In the genomic region with DNA sequence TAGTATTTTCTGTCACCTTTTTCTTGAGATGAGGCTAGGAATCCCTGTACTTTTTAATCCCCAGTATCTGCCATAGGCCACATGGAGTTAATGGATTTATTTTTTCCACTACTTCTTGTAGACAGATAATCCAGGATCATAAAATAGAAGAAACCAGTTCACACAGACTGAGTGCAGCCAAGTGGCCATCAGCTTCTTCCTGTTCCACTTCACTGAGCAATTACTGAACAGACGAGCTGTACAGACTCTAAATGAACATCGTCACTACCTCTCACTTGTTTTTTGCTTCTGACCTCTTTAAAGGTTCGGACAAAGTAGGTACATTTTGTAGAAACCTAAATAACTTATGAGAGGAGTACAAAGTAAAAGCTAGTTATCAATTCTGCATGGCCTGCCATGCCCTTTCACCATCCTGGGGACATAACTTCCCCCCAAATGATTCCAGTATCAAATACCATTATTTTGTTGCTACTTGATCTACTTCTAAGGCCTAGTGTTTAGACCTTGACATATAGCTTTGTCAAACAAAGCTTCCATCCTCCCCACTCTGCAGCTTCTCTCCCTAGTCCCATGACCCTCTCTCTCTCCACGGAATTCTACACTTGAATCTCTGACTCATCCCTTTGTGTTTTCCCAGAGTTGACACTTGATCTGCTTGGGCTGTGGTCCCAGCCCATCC, we compare ENCODE assay signal across 1 cellular context.
TF ChIP-seq lines count a peak whose summit lies in the region.

No MANE protein-coding gene starts in this region.

TF ChIP-seq in K562, 482 proteins besides CTCF, POLR2A, EP300 and RAD21 (continued from another document and continues in another):
- TF ChIP-seq, protein P1, sequence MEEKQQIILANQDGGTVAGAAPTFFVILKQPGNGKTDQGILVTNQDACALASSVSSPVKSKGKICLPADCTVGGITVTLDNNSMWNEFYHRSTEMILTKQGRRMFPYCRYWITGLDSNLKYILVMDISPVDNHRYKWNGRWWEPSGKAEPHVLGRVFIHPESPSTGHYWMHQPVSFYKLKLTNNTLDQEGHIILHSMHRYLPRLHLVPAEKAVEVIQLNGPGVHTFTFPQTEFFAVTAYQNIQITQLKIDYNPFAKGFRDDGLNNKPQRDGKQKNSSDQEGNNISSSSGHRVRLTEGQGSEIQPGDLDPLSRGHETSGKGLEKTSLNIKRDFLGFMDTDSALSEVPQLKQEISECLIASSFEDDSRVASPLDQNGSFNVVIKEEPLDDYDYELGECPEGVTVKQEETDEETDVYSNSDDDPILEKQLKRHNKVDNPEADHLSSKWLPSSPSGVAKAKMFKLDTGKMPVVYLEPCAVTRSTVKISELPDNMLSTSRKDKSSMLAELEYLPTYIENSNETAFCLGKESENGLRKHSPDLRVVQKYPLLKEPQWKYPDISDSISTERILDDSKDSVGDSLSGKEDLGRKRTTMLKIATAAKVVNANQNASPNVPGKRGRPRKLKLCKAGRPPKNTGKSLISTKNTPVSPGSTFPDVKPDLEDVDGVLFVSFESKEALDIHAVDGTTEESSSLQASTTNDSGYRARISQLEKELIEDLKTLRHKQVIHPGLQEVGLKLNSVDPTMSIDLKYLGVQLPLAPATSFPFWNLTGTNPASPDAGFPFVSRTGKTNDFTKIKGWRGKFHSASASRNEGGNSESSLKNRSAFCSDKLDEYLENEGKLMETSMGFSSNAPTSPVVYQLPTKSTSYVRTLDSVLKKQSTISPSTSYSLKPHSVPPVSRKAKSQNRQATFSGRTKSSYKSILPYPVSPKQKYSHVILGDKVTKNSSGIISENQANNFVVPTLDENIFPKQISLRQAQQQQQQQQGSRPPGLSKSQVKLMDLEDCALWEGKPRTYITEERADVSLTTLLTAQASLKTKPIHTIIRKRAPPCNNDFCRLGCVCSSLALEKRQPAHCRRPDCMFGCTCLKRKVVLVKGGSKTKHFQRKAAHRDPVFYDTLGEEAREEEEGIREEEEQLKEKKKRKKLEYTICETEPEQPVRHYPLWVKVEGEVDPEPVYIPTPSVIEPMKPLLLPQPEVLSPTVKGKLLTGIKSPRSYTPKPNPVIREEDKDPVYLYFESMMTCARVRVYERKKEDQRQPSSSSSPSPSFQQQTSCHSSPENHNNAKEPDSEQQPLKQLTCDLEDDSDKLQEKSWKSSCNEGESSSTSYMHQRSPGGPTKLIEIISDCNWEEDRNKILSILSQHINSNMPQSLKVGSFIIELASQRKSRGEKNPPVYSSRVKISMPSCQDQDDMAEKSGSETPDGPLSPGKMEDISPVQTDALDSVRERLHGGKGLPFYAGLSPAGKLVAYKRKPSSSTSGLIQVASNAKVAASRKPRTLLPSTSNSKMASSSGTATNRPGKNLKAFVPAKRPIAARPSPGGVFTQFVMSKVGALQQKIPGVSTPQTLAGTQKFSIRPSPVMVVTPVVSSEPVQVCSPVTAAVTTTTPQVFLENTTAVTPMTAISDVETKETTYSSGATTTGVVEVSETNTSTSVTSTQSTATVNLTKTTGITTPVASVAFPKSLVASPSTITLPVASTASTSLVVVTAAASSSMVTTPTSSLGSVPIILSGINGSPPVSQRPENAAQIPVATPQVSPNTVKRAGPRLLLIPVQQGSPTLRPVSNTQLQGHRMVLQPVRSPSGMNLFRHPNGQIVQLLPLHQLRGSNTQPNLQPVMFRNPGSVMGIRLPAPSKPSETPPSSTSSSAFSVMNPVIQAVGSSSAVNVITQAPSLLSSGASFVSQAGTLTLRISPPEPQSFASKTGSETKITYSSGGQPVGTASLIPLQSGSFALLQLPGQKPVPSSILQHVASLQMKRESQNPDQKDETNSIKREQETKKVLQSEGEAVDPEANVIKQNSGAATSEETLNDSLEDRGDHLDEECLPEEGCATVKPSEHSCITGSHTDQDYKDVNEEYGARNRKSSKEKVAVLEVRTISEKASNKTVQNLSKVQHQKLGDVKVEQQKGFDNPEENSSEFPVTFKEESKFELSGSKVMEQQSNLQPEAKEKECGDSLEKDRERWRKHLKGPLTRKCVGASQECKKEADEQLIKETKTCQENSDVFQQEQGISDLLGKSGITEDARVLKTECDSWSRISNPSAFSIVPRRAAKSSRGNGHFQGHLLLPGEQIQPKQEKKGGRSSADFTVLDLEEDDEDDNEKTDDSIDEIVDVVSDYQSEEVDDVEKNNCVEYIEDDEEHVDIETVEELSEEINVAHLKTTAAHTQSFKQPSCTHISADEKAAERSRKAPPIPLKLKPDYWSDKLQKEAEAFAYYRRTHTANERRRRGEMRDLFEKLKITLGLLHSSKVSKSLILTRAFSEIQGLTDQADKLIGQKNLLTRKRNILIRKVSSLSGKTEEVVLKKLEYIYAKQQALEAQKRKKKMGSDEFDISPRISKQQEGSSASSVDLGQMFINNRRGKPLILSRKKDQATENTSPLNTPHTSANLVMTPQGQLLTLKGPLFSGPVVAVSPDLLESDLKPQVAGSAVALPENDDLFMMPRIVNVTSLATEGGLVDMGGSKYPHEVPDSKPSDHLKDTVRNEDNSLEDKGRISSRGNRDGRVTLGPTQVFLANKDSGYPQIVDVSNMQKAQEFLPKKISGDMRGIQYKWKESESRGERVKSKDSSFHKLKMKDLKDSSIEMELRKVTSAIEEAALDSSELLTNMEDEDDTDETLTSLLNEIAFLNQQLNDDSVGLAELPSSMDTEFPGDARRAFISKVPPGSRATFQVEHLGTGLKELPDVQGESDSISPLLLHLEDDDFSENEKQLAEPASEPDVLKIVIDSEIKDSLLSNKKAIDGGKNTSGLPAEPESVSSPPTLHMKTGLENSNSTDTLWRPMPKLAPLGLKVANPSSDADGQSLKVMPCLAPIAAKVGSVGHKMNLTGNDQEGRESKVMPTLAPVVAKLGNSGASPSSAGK (IDR thresholded peaks at IDR 0.05): no peak
- TF ChIP-seq GTF2F1 (IDR thresholded peaks at IDR 0.05; ENCODE audit: low read depth, low read length) (no peak), RBM17 (IDR thresholded peaks at IDR 0.05; ENCODE audit: borderline replicate concordance, low read depth, low read length) (no peak), FOXJ3 (CRISPR knock-in tag; IDR thresholded peaks at IDR 0.05) (no peak), NFRKB (IDR thresholded peaks at IDR 0.05; ENCODE audit: low read depth) (no peak), SMARCA4 (IDR thresholded peaks at IDR 0.05) (peak; percentile 71; the same call in 1 of the 2 replicates), ZNF316 (IDR thresholded peaks at IDR 0.05) (no peak), TOE1 (IDR thresholded peaks at IDR 0.05; ENCODE audit: borderline replicate concordance) (peak; percentile 50; the same call in 1 of the 2 replicates), TOE1 (CRISPR knock-in tag; IDR thresholded peaks at IDR 0.05; ENCODE audit: borderline replicate concordance, low read depth) (no peak), U2AF2 (optimal IDR thresholded peaks at IDR 0.05; ENCODE audit: low read depth, low read length) (no peak), ZNF699 (CRISPR knock-in tag; IDR thresholded peaks at IDR 0.05; ENCODE audit: insufficient replicate concordance) (no peak), MYNN (IDR thresholded peaks at IDR 0.05) (no peak), MYNN (CRISPR knock-in tag; IDR thresholded peaks at IDR 0.05) (no peak), NR2C2 (CRISPR knock-in tag; IDR thresholded peaks at IDR 0.05) (no peak), NR2C2 (tag; IDR thresholded peaks at IDR 0.05) (peak; percentile 57), ZNF589 (CRISPR knock-in tag; IDR thresholded peaks at IDR 0.05; ENCODE audit: low read depth) (0 out of 2 replicates have a peak, but pooled peaks have one; percentile 20), BCOR (IDR thresholded peaks at IDR 0.05) (no peak), ADNP (tag; IDR thresholded peaks at IDR 0.05) (no peak)
- TF ChIP-seq, protein P2, sequence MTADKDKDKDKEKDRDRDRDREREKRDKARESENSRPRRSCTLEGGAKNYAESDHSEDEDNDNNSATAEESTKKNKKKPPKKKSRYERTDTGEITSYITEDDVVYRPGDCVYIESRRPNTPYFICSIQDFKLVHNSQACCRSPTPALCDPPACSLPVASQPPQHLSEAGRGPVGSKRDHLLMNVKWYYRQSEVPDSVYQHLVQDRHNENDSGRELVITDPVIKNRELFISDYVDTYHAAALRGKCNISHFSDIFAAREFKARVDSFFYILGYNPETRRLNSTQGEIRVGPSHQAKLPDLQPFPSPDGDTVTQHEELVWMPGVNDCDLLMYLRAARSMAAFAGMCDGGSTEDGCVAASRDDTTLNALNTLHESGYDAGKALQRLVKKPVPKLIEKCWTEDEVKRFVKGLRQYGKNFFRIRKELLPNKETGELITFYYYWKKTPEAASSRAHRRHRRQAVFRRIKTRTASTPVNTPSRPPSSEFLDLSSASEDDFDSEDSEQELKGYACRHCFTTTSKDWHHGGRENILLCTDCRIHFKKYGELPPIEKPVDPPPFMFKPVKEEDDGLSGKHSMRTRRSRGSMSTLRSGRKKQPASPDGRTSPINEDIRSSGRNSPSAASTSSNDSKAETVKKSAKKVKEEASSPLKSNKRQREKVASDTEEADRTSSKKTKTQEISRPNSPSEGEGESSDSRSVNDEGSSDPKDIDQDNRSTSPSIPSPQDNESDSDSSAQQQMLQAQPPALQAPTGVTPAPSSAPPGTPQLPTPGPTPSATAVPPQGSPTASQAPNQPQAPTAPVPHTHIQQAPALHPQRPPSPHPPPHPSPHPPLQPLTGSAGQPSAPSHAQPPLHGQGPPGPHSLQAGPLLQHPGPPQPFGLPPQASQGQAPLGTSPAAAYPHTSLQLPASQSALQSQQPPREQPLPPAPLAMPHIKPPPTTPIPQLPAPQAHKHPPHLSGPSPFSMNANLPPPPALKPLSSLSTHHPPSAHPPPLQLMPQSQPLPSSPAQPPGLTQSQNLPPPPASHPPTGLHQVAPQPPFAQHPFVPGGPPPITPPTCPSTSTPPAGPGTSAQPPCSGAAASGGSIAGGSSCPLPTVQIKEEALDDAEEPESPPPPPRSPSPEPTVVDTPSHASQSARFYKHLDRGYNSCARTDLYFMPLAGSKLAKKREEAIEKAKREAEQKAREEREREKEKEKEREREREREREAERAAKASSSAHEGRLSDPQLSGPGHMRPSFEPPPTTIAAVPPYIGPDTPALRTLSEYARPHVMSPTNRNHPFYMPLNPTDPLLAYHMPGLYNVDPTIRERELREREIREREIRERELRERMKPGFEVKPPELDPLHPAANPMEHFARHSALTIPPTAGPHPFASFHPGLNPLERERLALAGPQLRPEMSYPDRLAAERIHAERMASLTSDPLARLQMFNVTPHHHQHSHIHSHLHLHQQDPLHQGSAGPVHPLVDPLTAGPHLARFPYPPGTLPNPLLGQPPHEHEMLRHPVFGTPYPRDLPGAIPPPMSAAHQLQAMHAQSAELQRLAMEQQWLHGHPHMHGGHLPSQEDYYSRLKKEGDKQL (CRISPR knock-in tag; IDR thresholded peaks at IDR 0.05; ENCODE audit: borderline replicate concordance): no peak
- TF ChIP-seq, protein P3, sequence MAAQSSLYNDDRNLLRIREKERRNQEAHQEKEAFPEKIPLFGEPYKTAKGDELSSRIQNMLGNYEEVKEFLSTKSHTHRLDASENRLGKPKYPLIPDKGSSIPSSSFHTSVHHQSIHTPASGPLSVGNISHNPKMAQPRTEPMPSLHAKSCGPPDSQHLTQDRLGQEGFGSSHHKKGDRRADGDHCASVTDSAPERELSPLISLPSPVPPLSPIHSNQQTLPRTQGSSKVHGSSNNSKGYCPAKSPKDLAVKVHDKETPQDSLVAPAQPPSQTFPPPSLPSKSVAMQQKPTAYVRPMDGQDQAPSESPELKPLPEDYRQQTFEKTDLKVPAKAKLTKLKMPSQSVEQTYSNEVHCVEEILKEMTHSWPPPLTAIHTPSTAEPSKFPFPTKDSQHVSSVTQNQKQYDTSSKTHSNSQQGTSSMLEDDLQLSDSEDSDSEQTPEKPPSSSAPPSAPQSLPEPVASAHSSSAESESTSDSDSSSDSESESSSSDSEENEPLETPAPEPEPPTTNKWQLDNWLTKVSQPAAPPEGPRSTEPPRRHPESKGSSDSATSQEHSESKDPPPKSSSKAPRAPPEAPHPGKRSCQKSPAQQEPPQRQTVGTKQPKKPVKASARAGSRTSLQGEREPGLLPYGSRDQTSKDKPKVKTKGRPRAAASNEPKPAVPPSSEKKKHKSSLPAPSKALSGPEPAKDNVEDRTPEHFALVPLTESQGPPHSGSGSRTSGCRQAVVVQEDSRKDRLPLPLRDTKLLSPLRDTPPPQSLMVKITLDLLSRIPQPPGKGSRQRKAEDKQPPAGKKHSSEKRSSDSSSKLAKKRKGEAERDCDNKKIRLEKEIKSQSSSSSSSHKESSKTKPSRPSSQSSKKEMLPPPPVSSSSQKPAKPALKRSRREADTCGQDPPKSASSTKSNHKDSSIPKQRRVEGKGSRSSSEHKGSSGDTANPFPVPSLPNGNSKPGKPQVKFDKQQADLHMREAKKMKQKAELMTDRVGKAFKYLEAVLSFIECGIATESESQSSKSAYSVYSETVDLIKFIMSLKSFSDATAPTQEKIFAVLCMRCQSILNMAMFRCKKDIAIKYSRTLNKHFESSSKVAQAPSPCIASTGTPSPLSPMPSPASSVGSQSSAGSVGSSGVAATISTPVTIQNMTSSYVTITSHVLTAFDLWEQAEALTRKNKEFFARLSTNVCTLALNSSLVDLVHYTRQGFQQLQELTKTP (IDR thresholded peaks at IDR 0.05; ENCODE audit: low read depth in 1 of 2, partially characterized antibody in 2 of 2): peak in 1 of 2 experiments; percentile 32
- TF ChIP-seq, protein P4, sequence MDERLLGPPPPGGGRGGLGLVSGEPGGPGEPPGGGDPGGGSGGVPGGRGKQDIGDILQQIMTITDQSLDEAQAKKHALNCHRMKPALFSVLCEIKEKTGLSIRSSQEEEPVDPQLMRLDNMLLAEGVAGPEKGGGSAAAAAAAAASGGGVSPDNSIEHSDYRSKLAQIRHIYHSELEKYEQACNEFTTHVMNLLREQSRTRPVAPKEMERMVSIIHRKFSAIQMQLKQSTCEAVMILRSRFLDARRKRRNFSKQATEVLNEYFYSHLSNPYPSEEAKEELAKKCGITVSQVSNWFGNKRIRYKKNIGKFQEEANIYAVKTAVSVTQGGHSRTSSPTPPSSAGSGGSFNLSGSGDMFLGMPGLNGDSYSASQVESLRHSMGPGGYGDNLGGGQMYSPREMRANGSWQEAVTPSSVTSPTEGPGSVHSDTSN (CRISPR knock-in tag; IDR thresholded peaks at IDR 0.05; ENCODE audit: low read depth): no peak
- TF ChIP-seq, protein P4 (tag; conservative IDR thresholded peaks at IDR 0.05; ENCODE audit: low read depth): no peak
- TF ChIP-seq, protein P5, sequence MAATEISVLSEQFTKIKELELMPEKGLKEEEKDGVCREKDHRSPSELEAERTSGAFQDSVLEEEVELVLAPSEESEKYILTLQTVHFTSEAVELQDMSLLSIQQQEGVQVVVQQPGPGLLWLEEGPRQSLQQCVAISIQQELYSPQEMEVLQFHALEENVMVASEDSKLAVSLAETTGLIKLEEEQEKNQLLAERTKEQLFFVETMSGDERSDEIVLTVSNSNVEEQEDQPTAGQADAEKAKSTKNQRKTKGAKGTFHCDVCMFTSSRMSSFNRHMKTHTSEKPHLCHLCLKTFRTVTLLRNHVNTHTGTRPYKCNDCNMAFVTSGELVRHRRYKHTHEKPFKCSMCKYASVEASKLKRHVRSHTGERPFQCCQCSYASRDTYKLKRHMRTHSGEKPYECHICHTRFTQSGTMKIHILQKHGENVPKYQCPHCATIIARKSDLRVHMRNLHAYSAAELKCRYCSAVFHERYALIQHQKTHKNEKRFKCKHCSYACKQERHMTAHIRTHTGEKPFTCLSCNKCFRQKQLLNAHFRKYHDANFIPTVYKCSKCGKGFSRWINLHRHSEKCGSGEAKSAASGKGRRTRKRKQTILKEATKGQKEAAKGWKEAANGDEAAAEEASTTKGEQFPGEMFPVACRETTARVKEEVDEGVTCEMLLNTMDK (IDR thresholded peaks at IDR 0.05; ENCODE audit: borderline replicate concordance, insufficient read depth, low read depth, low read length, poor library complexity, severe bottlenecking): no peak
